In the genomic region with DNA sequence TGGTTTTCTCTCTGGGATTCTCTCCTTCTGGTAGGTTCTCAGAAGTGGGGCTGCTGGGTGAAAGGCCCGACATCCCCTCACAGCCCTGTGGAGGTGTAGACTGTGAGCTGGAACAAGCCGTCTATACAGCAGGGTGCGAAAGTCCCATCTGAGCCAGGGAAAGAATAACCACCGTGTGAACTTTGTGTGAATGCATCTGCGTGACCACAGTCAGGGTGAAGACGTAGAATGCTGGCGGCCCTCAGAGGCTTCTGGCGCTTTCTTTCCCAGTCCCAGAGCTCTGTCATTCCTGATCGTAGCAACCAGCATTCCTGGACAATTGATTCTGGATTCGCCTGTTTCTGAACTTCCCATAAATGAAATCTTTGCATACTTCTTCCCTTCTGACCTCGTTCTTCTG, we compare ENCODE assay signal across 20 cellular contexts. TPM values are rescaled to one million over a fixed set of nuclear protein-coding genes. Genes with fewer than 3 reads are reported as not detected.
DNase-seq lines count a peak whose midpoint lies in the region; ATAC-seq lines count a peak whose summit lies in the region.
"Had no signal": no experiment of that assay in that cellular context is flagged by ENCODE, and none has a peak within 500 bp of the region (broad histone marks: within the 10 kb centered on the region; RNA-seq: fewer than 3 reads in every experiment).

No MANE protein-coding gene starts in this region.

- H3K4me1 ChIP-seq in Karpas-422 (ENCODE audit: low read length), result peaks cover 5% of the 10 kb centered on the region; the same call in 1 of the 2 replicates
- H3K4me1 ChIP-seq: Caco-2 had no signal

- intact Hi-C loops in left ventricle myocardium superior (cut with micrococcal nuclease), result no loop called here
- intact Hi-C loops in Right ventricle myocardium superior (cut with DNase I), result no loop called here

- no peaks in the 10 kb centered on the region for H3K36me3 ChIP-seq in Karpas-422 (ENCODE audit: insufficient read depth, low read length)

- no peaks in the 10 kb centered on the region for H3K27me3 ChIP-seq in Karpas-422 (ENCODE audit: low read length)

- no peak overlapping the region for H3K4me3 ChIP-seq in Karpas-422 (ENCODE audit: low read length)

- 0 out of 2 replicates have a peak, but pooled peaks cover 3% of the 10 kb centered on the region for H3K9me3 ChIP-seq in Karpas-422 (ENCODE audit: low read length)

- ATAC-seq in activated CD4-positive, CD25-positive, alpha-beta regulatory T cell treated with anti-CD3 and anti-CD28 coated beads, Interleukin-2, amount 50 U/mL, for 24 hours, result no peak
- no peak for ATAC-seq in left ventricle myocardium superior
- ATAC-seq in Right ventricle myocardium superior (ENCODE audit: poor library complexity), result no peak
- no peak for ATAC-seq in GM18520 (IDR thresholded peaks at IDR 0.05; ENCODE audit: unreplicated experiment)
- ATAC-seq: HepG2 had no signal

- H3K27ac ChIP-seq in Karpas-422 (ENCODE audit: low read length), result no peak overlapping the region

- H3K9ac ChIP-seq in Karpas-422 (ENCODE audit: low read length), result no peak overlapping the region

- peak; percentile 4 for DNase-seq in activated CD4-positive, CD25-positive, alpha-beta regulatory T cell treated with anti-CD3 and anti-CD28 coated beads, Interleukin-2, amount 50 U/mL, for 72 hours
- DNase-seq in left ventricle myocardium superior, result peak; percentile 8
- DNase-seq in Right ventricle myocardium superior, result no peak
- peak; percentile 33 for DNase-seq in mesenteric fat pad (ENCODE audit: low spot score)
- no peak for DNase-seq in HCEC 1CT
- no peak for DNase-seq in Karpas-422
- DNase-seq: 8988T; CD4-positive, CD25-positive, alpha-beta regulatory T cell; DMS153; KG1; NCI-H1417 treated with DMSO at 0.1 percent for 48 hours; NCI-H187 treated with DMSO at 0.1 percent for 48 hours; NCI-H2227 treated with DMSO at 0.1 percent for 48 hours; NCI-H524; NCI-H82; SIG-M5 had no signal

- no peaks in the 10 kb centered on the region for H4K20me1 ChIP-seq in Karpas-422 (ENCODE audit: insufficient read depth, low read depth, low read length)

- no peak overlapping the region for H2AFZ ChIP-seq in Karpas-422 (ENCODE audit: low read length)

- H3K4me2 ChIP-seq in Karpas-422 (ENCODE audit: low read depth, low read length, poor library complexity, severe bottlenecking), result no peak overlapping the region

- H3K79me2 ChIP-seq in Karpas-422 (ENCODE audit: low read length), result no peaks in the 10 kb centered on the region

- H3K9me2 ChIP-seq in Karpas-422 (replicated peaks; ENCODE audit: insufficient read depth, low read length), result no peaks in the 10 kb centered on the region

RNA-seq across cellular contexts. Expression of a gene that starts 30.0 kb away (rescaled TPM):
- total RNA-seq in left ventricle myocardium superior (12.0 TPM), Right ventricle myocardium superior (10.8 TPM), mesenteric fat pad (3.7 TPM)
- total RNA-seq in Karpas-422 (2014; rRNA removed; shearing (Covaris generic); ENCODE audit: low replicate concordance), result not detected in 2 replicates
- total RNA-seq: CD4-positive, CD25-positive, alpha-beta regulatory T cell had no signal

Comparison
In these comparisons a context has a peak if more than half of its experiments do, and no peak if none do; other contexts are left out.
1. DNase-seq: peak in activated CD4-positive, CD25-positive, alpha-beta regulatory T cell treated with anti-CD3 and anti-CD28 coated beads, Interleukin-2, amount 50 U/mL, for 72 hours (single experiment), left ventricle myocardium superior (single experiment) and mesenteric fat pad (single experiment); none in Right ventricle myocardium superior (single experiment), HCEC 1CT (single experiment) and Karpas-422 (single experiment).